In the genomic region with DNA sequence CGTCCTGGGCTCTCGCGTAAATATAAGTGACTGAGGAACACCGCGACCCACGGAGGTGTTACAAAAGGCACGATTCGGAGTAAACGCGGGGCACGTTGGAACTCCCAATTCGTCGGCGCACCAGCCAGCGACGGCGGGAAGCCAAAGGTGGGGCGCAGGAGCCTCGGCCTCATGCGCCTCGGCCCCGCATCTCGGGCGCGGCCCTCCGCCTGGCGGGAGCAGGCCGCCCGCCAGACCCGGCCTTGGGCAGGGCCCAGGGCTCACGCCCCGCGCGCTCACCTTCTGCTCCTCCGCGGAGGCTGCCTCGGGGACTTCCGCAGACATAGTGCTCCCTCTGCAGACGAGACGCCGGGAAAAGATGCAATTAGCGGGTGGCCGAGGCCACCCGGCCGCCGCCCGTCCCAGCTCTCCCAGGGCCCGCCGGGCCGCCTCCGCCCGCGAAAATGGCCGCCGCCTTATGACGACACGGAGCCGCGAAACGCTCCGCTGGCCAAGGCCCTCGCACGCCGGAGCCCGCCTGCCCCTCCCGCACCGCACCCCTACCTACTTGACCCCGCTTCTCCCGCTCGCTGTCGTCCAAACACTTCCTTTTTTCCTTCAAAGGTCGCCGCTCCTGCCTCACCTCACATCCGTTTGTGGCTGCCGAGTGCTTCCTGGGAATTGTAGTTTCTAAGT, we compare ENCODE assay signal across 8 cellular contexts. TPM values are rescaled to one million over a fixed set of nuclear protein-coding genes. Genes with fewer than 3 reads are reported as not detected.
DNase-seq lines count a peak whose midpoint lies in the region; ATAC-seq and TF ChIP-seq lines count a peak whose summit lies in the region.

A gene with protein sequence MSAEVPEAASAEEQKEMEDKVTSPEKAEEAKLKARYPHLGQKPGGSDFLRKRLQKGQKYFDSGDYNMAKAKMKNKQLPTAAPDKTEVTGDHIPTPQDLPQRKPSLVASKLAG (minus strand): TSS at position 462 of the 675 bp plus-strand sequence. CDS start 138 bp downstream, at position 324.

- peaks cover 22% of the 10 kb centered on the region for H3K4me1 Mint-ChIP-seq in stimulated activated effector memory CD8-positive, alpha-beta T cell treated with anti-CD3 and anti-CD28 coated beads, Interleukin-12 subunit alpha, Interleukin-12 subunit beta, amount 100 ng/mL, for 72 hours

- TF ChIP-seq POLR2A in Peyer's patch (IDR thresholded peaks at IDR 0.05) (peak; percentile 65 to 72), esophagus muscularis mucosa (IDR thresholded peaks at IDR 0.05; ENCODE audit: low read depth) (peak; percentile 84)

- H3K27ac Mint-ChIP-seq in stimulated activated effector memory CD8-positive, alpha-beta T cell treated with anti-CD3 and anti-CD28 coated beads, Interleukin-12 subunit alpha, Interleukin-12 subunit beta, amount 100 ng/mL, for 72 hours, result peak within 1 kb of the TSS; percentile 98

- no peaks in the 10 kb centered on the region for H3K36me3 ChIP-seq in Peyer's patch
- H3K36me3 ChIP-seq in esophagus muscularis mucosa, result no peaks in the 10 kb centered on the region

- TF ChIP-seq CTCF in Peyer's patch (IDR thresholded peaks at IDR 0.05), result peak in 3 of 6 experiments; percentile 20 to 28 (median 23)
- TF ChIP-seq CTCF in esophagus muscularis mucosa (IDR thresholded peaks at IDR 0.05), result peak in 1 of 3 experiments; percentile 10

- intact Hi-C loops in esophagus muscularis mucosa (cut with DNase I), result loop anchor here (2.0 kb wide), 1 partner anchor 110 kb away; a partner anchor contains a TSS

- WGBS in esophagus muscularis mucosa, result 0% methylated on average over 27 of the region's 75 CpGs

- in situ Hi-C loops in KBM-7 (cut with MboI; ENCODE audit: low pct_unique_long_range_greater_than_20kb, low sequenced_read_pairs), result no loop called here

- H3K4me1 ChIP-seq in Peyer's patch (peaks cover 0 to 34% (median 0%) of the 10 kb centered on the region in 4 donors), esophagus muscularis mucosa (peaks cover 32 to 46% (median 44%) of the 10 kb centered on the region in 4 donors)

- peak within 1 kb of the TSS; percentile 76 for H3K4me3 Mint-ChIP-seq in stimulated activated effector memory CD8-positive, alpha-beta T cell treated with anti-CD3 and anti-CD28 coated beads, Interleukin-12 subunit alpha, Interleukin-12 subunit beta, amount 100 ng/mL, for 72 hours

- H3K9me3 ChIP-seq in Peyer's patch (no peaks in the 10 kb centered on the region), esophagus muscularis mucosa (no peaks in the 10 kb centered on the region)

- no peak for TF ChIP-seq EP300 in esophagus muscularis mucosa (IDR thresholded peaks at IDR 0.05)

- H3K27ac ChIP-seq in Peyer's patch (peak within 1 kb of the TSS; percentile 83 to 97 (median 94)), esophagus muscularis mucosa (replicated peaks in 1 of 4) (peak within 1 kb of the TSS; percentile 90 to 97 (median 92))

- peak; percentile 68 for ATAC-seq in GM21717 (IDR thresholded peaks at IDR 0.05; ENCODE audit: unreplicated experiment)
- ATAC-seq in stimulated activated effector memory CD8-positive, alpha-beta T cell treated with anti-CD3 and anti-CD28 coated beads, Interleukin-12 subunit alpha, Interleukin-12 subunit beta, amount 100 ng/mL, for 72 hours, result peak; percentile 82

- DNase-seq in DMS53 (lab: John Stamatoyannopoulos, UW) (peak; percentile 96), KBM-7 (peak; percentile 96), Peyer's patch (peak; percentile 91 to 96 (median 94)), esophagus muscularis mucosa (ENCODE audit: extremely low spot score) (peak; percentile 97), myocyte (ENCODE audit: low read depth) (peak; percentile 91)
- peak; percentile 85 to 88 for DNase-seq in activated T-cell treated with anti-CD3 and anti-CD28 coated beads, Interleukin-2, amount 50 U/mL, for 48 hours
- peak; percentile 69 to 92 for DNase-seq in stimulated activated effector memory CD8-positive, alpha-beta T cell treated with anti-CD3 and anti-CD28 coated beads, Interleukin-12 subunit alpha, Interleukin-12 subunit beta, amount 100 ng/mL, for 72 hours (ENCODE audit: low spot score in 2 of 2)

- H3K27me3 ChIP-seq in Peyer's patch (no peaks in the 10 kb centered on the region), esophagus muscularis mucosa (no peaks in the 10 kb centered on the region)

- H3K36me3 Mint-ChIP-seq in stimulated activated effector memory CD8-positive, alpha-beta T cell treated with anti-CD3 and anti-CD28 coated beads, Interleukin-12 subunit alpha, Interleukin-12 subunit beta, amount 100 ng/mL, for 72 hours, result peaks cover 28% of the 10 kb centered on the region

- H3K4me3 ChIP-seq in Peyer's patch (peak within 1 kb of the TSS; percentile 52 to 85 (median 70)), esophagus muscularis mucosa (peak within 1 kb of the TSS; percentile 69 to 92 (median 74))

- no peaks in the 10 kb centered on the region for H3K9me3 Mint-ChIP-seq in stimulated activated effector memory CD8-positive, alpha-beta T cell treated with anti-CD3 and anti-CD28 coated beads, Interleukin-12 subunit alpha, Interleukin-12 subunit beta, amount 100 ng/mL, for 72 hours

RNA-seq across cellular contexts. Expression of the gene that starts here (rescaled TPM):
- total RNA-seq in Peyer's patch (100 to 1,000 TPM in 1 of 4 donors, 10 to 100 TPM in 3; 37.7 to 106 (median 63.7) TPM), esophagus muscularis mucosa (100 to 1,000 TPM; 141 to 201 (median 166) TPM), myocyte (138 and 139 TPM in 2 replicates)
- 77.0 TPM for polyA plus RNA-seq in myocyte (2012)

Comparison
In these comparisons a context has a peak if more than half of its experiments do, and no peak if none do; other contexts are left out.
1. Peak in every context shown above with its lines: DNase-seq, ATAC-seq, H3K4me3 ChIP-seq and H3K27ac ChIP-seq.